Comparison of ENCODE assay signal across 8 cellular contexts in genomic region chr5:108379722-108380530, GRCh38. TPM values are rescaled to one million over a fixed set of nuclear protein-coding genes. Genes with fewer than 3 reads are reported as not detected.
DNase-seq lines count a peak whose midpoint lies in the region; ATAC-seq and TF ChIP-seq lines count a peak whose summit lies in the region.

No MANE protein-coding gene starts in this region.

- peaks cover 12% of the 10 kb centered on the region for H3K9me3 Mint-ChIP-seq in GM23338

- H3K9me2 ChIP-seq in GM23338 (ENCODE audit: insufficient read depth): no peaks in the 10 kb centered on the region

- no peak for ATAC-seq in GM23338

- TF ChIP-seq EP300 in ovary (IDR thresholded peaks at IDR 0.05): no peak

- H3K36me3 Mint-ChIP-seq in GM23338 (ENCODE audit: low read depth): peaks cover 11% of the 10 kb centered on the region

- H3K4me1 Mint-ChIP-seq in GM23338: peaks cover 20% of the 10 kb centered on the region

- peaks cover 5% of the 10 kb centered on the region for H3K27me3 Mint-ChIP-seq in GM23338 (ENCODE audit: insufficient read depth, low read depth, poor library complexity)

- H3K4me2 ChIP-seq in GM23338: peak overlapping the region; percentile 74

- TF ChIP-seq CTCF in GM23338 (conservative IDR thresholded peaks at IDR 0.05; ENCODE audit: low read depth in 2 of 2): no peak
- TF ChIP-seq CTCF in Peyer's patch (IDR thresholded peaks at IDR 0.05): no peak
- TF ChIP-seq CTCF in epithelial cell of esophagus (IDR thresholded peaks at IDR 0.05; ENCODE audit: insufficient read depth, low read depth, low read length, missing control alignments): no peak
- no peak for TF ChIP-seq CTCF in ovary (IDR thresholded peaks at IDR 0.05)

- H3K36me3 ChIP-seq in GM23338 (ENCODE audit: insufficient read depth): no peaks in the 10 kb centered on the region
- no peaks in the 10 kb centered on the region for H3K36me3 ChIP-seq in Peyer's patch
- no peaks in the 10 kb centered on the region for H3K36me3 ChIP-seq in ovary

- no peak overlapping the region for H3K27ac Mint-ChIP-seq in GM23338

- H3K4me3 Mint-ChIP-seq in GM23338: peak overlapping the region; percentile 84

- H2AFZ ChIP-seq in GM23338: peak overlapping the region; percentile 38

- H3K79me2 ChIP-seq in GM23338 (replicated peaks; ENCODE audit: insufficient read depth): peaks cover 28% of the 10 kb centered on the region

- H3F3A ChIP-seq in GM23338 (replicated peaks; ENCODE audit: low read depth): no peaks in the 10 kb centered on the region

- no peaks in the 10 kb centered on the region for H4K20me1 ChIP-seq in GM23338 (replicated peaks; ENCODE audit: insufficient read depth)

- WGBS in ovary, 3 donors: 7 to 12% (median 10%) methylated on average over 8 of the region's 8 CpGs

- H3K9me3 ChIP-seq in Peyer's patch: peaks cover 0 to 11% (median 0%) of the 10 kb centered on the region in 4 donors
- no peaks in the 10 kb centered on the region for H3K9me3 ChIP-seq in ovary

- peaks cover 19% of the 10 kb centered on the region for H3K4me1 ChIP-seq in GM23338 (ENCODE audit: insufficient read depth)
- peaks cover 0 to 28% (median 5%) of the 10 kb centered on the region in 4 donors for H3K4me1 ChIP-seq in Peyer's patch
- H3K4me1 ChIP-seq in ovary (ENCODE audit: insufficient read depth): peaks cover 3% of the 10 kb centered on the region

- peak overlapping the region; percentile 59 for H3K4me3 ChIP-seq in GM23338
- H3K4me3 ChIP-seq in Peyer's patch: peak overlapping the region; percentile 80 to 94 (median 86)
- H3K4me3 ChIP-seq in epithelial cell of esophagus (ENCODE audit: low read length): peak overlapping the region; percentile 80
- H3K4me3 ChIP-seq in ovary: peak overlapping the region; percentile 100

- DNase-seq in GM23338 (ENCODE audit: low spot score): no peak
- DNase-seq in Peyer's patch: no peak
- DNase-seq in epithelial cell of esophagus (ENCODE audit: low read depth): peak; percentile 21
- no peak for DNase-seq in ovary
- no peak for DNase-seq in cerebellar nuclear complex (lab: John Stamatoyannopoulos, UW)
- no peak for DNase-seq in NCI-H187 (lab: John Stamatoyannopoulos, UW)
- no peak for DNase-seq in anterior cingulate cortex (lab: John Stamatoyannopoulos, UW)
- no peak for DNase-seq in NCI-H345 treated with DMSO at 0.1 percent for 48 hours (lab: John Stamatoyannopoulos, UW; ENCODE audit: unreplicated experiment)

- H3K27me3 ChIP-seq in GM23338 (ENCODE audit: insufficient read depth): no peaks in the 10 kb centered on the region
- H3K27me3 ChIP-seq in Peyer's patch: no peaks in the 10 kb centered on the region
- no peaks in the 10 kb centered on the region for H3K27me3 ChIP-seq in ovary

- intact Hi-C loops in ovary (cut with DNase I): loop anchor here in 1 of 4 donors (5.0 kb wide), 1 partner anchor 367 kb away; the partner anchor contains the start of gene FER

- TF ChIP-seq POLR2A in Peyer's patch (IDR thresholded peaks at IDR 0.05): no peak
- TF ChIP-seq POLR2A in ovary (IDR thresholded peaks at IDR 0.05): no peak

- H3K27ac ChIP-seq in GM23338 (ENCODE audit: low read depth) (no peak overlapping the region), Peyer's patch (peak overlapping the region in 3 of 4 donors; percentile 99 to 100 (median 99)), ovary (peak overlapping the region; percentile 82 to 99)

TF ChIP-seq in GM23338, 12 proteins besides CTCF, POLR2A, EP300 and RAD21 (continues in another document):
- TF ChIP-seq REST (IDR thresholded peaks at IDR 0.05; ENCODE audit: unreplicated experiment) (no peak), ZNF114 (CRISPR knock-in tag; IDR thresholded peaks at IDR 0.05) (no peak), EZH2 (IDR thresholded peaks at IDR 0.05; ENCODE audit: low read depth, unreplicated experiment) (no peak), EZH2phosphoT487 (IDR thresholded peaks at IDR 0.05; ENCODE audit: unreplicated experiment) (no peak), ZNF331 (CRISPR knock-in tag; IDR thresholded peaks at IDR 0.05; ENCODE audit: low read depth) (no peak), ZNF462 (CRISPR knock-in tag; IDR thresholded peaks at IDR 0.05) (no peak)

RNA-seq across cellular contexts. Expression of gene FBXL17, which starts 2.0 kb away (rescaled TPM):
- 2.1 and 2.7 TPM in 2 replicates for total RNA-seq in GM23338 (2014; rRNA removed; shearing (Covaris generic))
- polyA plus RNA-seq in GM23338 (2016; fragmentation: Nextera tagmentation; extraction: Ambion mirVana) (1.9 and 2.0 TPM in 2 replicates), ovary (10 to 100 TPM in 1 of 2 donors, 1 to 10 TPM in 1; 6.8 to 14.2 TPM)
- total RNA-seq in Peyer's patch (10 to 100 TPM; 10.7 to 31.6 (median 22.1) TPM), ovary (10 to 100 TPM in 6 of 7 donors, 1 to 10 TPM in 1; 8.3 to 20.4 (median 17.4) TPM)
